Comparison of ENCODE assay signal across 25 cellular contexts in the genomic region with DNA sequence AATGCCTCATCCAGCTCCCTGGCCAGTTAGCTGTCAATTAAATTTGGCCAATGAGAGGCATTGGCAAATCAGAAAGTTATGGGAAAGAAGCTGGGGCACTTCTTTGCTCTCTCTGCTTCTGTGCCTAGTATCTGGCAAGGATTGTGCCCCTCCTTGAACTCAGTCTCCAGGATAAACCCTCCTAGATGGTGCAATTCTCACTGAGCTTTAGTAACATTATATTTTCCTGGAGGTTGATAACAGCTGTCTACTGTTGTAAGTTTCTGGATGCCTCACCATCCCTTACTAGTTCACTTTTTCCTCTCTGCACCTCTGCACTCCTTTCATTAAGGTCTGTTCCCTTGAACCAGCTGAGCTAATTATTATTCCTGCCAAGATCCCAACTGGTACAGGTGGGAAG.
"Had no signal": no experiment of that assay in that cellular context is flagged by ENCODE, and none has a peak within 500 bp of the region (broad histone marks: within the 10 kb centered on the region; RNA-seq: fewer than 3 reads in every experiment).

No MANE protein-coding gene starts in this region.

- DNase-seq: dermis blood vessel endothelial cell; effector memory CD4-positive, alpha-beta T cell; erythroblast; esophagus squamous epithelium; gastrocnemius medialis; head of caudate nucleus; kidney; mesendoderm; midbrain; naive thymus-derived CD8-positive, alpha-beta T cell; nephron progenitor cell; nucleus accumbens; stimulated activated CD4-positive, alpha-beta T cell treated with anti-CD3 and anti-CD28 coated beads, Interleukin-2, amount 100 ng/mL, for 24 hours; stimulated activated CD4-positive, alpha-beta T cell treated with anti-CD3 and anti-CD28 coated beads, Interleukin-4, amount 100 ng/mL, for 24 hours; stimulated activated naive CD4-positive, alpha-beta T cell treated with Interleukin-2 at 50 U/mL for 16 hours; stomach; thyroid gland; trophoblast cell had no signal

- ATAC-seq: gastrocnemius medialis; left lobe of liver; naive thymus-derived CD8-positive, alpha-beta T cell; sciatic nerve; stimulated activated effector memory CD8-positive, alpha-beta T cell treated with anti-CD3 and anti-CD28 coated beads, Interleukin-12 subunit alpha, Interleukin-12 subunit beta, amount 100 ng/mL, for 72 hours had no signal

- H3K27me3 ChIP-seq: esophagus squamous epithelium, gastrocnemius medialis, right atrium auricular region, stomach, thyroid gland had no signal

- H3K9me3 ChIP-seq: esophagus squamous epithelium, gastrocnemius medialis, prostate gland, right atrium auricular region, stomach, thyroid gland had no signal

- H3K4me1 ChIP-seq: esophagus squamous epithelium, prostate gland, right atrium auricular region, thyroid gland had no signal

- H3K4me3 ChIP-seq: coronary artery, esophagus squamous epithelium, gastrocnemius medialis, lung, prostate gland, right atrium auricular region, stomach, thyroid gland had no signal

- H3K27ac ChIP-seq: coronary artery, esophagus squamous epithelium, gastrocnemius medialis, prostate gland, right atrium auricular region, stomach, thyroid gland had no signal

- H3K36me3 ChIP-seq: esophagus squamous epithelium, gastrocnemius medialis, prostate gland, right atrium auricular region, stomach, thyroid gland had no signal

- FAIRE-seq: kidney had no signal
